ENCODE assay signal across 1 cellular context in genomic region chr3:65466300-65466988, GRCh38.
TF ChIP-seq lines count a peak whose summit lies in the region.

No MANE protein-coding gene starts in this region.

TF ChIP-seq in GM23338, 12 proteins besides CTCF, POLR2A, EP300 and RAD21 (continued from another document):
- TF ChIP-seq ZNF462 (CRISPR knock-in tag; IDR thresholded peaks at IDR 0.05): no peak; the same call in none of the 2 replicates
